Comparison of ENCODE assay signal across 33 cellular contexts in genomic region chr2:44566059-44566458, GRCh38.
"Had no signal": no experiment of that assay in that cellular context is flagged by ENCODE, and none has a peak within 500 bp of the region (broad histone marks: within the 10 kb centered on the region; RNA-seq: fewer than 3 reads in every experiment).

No MANE protein-coding gene starts in this region.

- H3K4me3 Mint-ChIP-seq: activated B cell treated with CpG ODN at 0.5 μM for 24 hours; activated CD4-positive, alpha-beta memory T cell treated with anti-CD3 and anti-CD28 coated beads for 36 hours; activated naive CD4-positive, alpha-beta T cell treated with anti-CD3 and anti-CD28 coated beads, Interleukin-2, amount 10 ng/mL, durations not matched to agents 7 days and 5 days; activated naive CD8-positive, alpha-beta T cell; activated naive CD8-positive, alpha-beta T cell treated with anti-CD3 and anti-CD28 coated beads, Interleukin-2, amount 50 U/mL, for 24 hours; brain; T-helper 1 cell treated with Interleukin-12 subunit alpha and Interleukin-12 subunit beta and Interleukin-4 antibody, amounts not matched to agents 30 μg/mL and 1 μg/mL, for 36 hours; T-helper 2 cell treated with Interferon-gamma antibody and Interleukin-4, amounts not matched to agents 5 μg/mL and 100 μg/mL, for 36 hours had no signal

- DNase-seq: activated B cell treated with CpG ODN at 0.5 μM for 24 hours; activated CD4-positive, alpha-beta memory T cell treated with anti-CD3 and anti-CD28 coated beads for 36 hours; activated CD4-positive, alpha-beta T cell treated with anti-CD3 and anti-CD28 coated beads for 4 hours; activated CD4-positive, alpha-beta T cell treated with anti-CD3 and anti-CD28 coated beads, Interleukin-2, amount 50 U/mL, for 1 hour; activated CD4-positive, CD25-positive, alpha-beta regulatory T cell treated with anti-CD3 and anti-CD28 coated beads, Interleukin-2, amount 50 U/mL, for 72 hours; activated CD8-positive, alpha-beta memory T cell treated with anti-CD3 and anti-CD28 coated beads, Interleukin-2, amount 50 U/mL, for 4 hours; activated effector memory CD4-positive, alpha-beta T cell treated with Interleukin-2 at 50 U/mL for 16 hours; activated naive CD4-positive, alpha-beta T cell treated with anti-CD3 and anti-CD28 coated beads, Interleukin-2, amount 10 ng/mL, durations not matched to agents 7 days and 5 days; activated naive CD8-positive, alpha-beta T cell treated with anti-CD3 and anti-CD28 coated beads, Interleukin-2, amount 50 U/mL, for 24 hours; activated T-cell treated with anti-CD3 and anti-CD28 coated beads, Interleukin-2, amount 50 U/mL, for 48 hours; anterior cingulate cortex; central memory CD4-positive, alpha-beta T cell; Kasumi-1; KG1; MG63; NCI-H1048; NCI-H1105 treated with DMSO at 0.1 percent for 48 hours; NCI-H1436; NCI-H187; NCI-H2029 treated with DMSO at 0.1 percent for 48 hours; NCI-H2107; NCI-H510A treated with DMSO at 0.1 percent for 48 hours; NCI-H526 treated with DMSO at 0.1 percent for 48 hours; NCI-H82; NK-92 treated with Interleukin-12 subunit alpha and Interleukin-12 subunit beta, amount 100 ng/mL, for 24 hours; PC-9; SIG-M5 had no signal

- H3K9me3 ChIP-seq: MG63 had no signal

- H3K27ac ChIP-seq: PC-9, RWPE1, VCaP had no signal

- H3K27me3 Mint-ChIP-seq: activated B cell treated with CpG ODN at 0.5 μM for 24 hours; activated CD4-positive, alpha-beta memory T cell treated with anti-CD3 and anti-CD28 coated beads for 36 hours; activated naive CD4-positive, alpha-beta T cell treated with anti-CD3 and anti-CD28 coated beads, Interleukin-2, amount 10 ng/mL, durations not matched to agents 7 days and 5 days; activated naive CD8-positive, alpha-beta T cell; activated naive CD8-positive, alpha-beta T cell treated with anti-CD3 and anti-CD28 coated beads, Interleukin-2, amount 50 U/mL, for 24 hours; brain had no signal

- H3K27ac Mint-ChIP-seq: activated B cell treated with CpG ODN at 0.5 μM for 24 hours; activated CD4-positive, alpha-beta memory T cell treated with anti-CD3 and anti-CD28 coated beads for 36 hours; activated naive CD4-positive, alpha-beta T cell treated with anti-CD3 and anti-CD28 coated beads, Interleukin-2, amount 10 ng/mL, durations not matched to agents 7 days and 5 days; activated naive CD8-positive, alpha-beta T cell; activated naive CD8-positive, alpha-beta T cell treated with anti-CD3 and anti-CD28 coated beads, Interleukin-2, amount 50 U/mL, for 24 hours; brain; T-helper 1 cell treated with Interleukin-12 subunit alpha and Interleukin-12 subunit beta and Interleukin-4 antibody, amounts not matched to agents 30 μg/mL and 1 μg/mL, for 36 hours; T-helper 2 cell treated with Interferon-gamma antibody and Interleukin-4, amounts not matched to agents 5 μg/mL and 100 μg/mL, for 36 hours had no signal

- H2AFZ ChIP-seq: PC-9 had no signal

- H3K4me2 ChIP-seq: PC-9 had no signal

- H3K9me3 Mint-ChIP-seq: activated B cell treated with CpG ODN at 0.5 μM for 24 hours; activated CD4-positive, alpha-beta memory T cell treated with anti-CD3 and anti-CD28 coated beads for 36 hours; activated naive CD4-positive, alpha-beta T cell treated with anti-CD3 and anti-CD28 coated beads, Interleukin-2, amount 10 ng/mL, durations not matched to agents 7 days and 5 days; activated naive CD8-positive, alpha-beta T cell treated with anti-CD3 and anti-CD28 coated beads, Interleukin-2, amount 50 U/mL, for 24 hours; brain; T-helper 1 cell treated with Interleukin-12 subunit alpha and Interleukin-12 subunit beta and Interleukin-4 antibody, amounts not matched to agents 30 μg/mL and 1 μg/mL, for 36 hours; T-helper 2 cell treated with Interferon-gamma antibody and Interleukin-4, amounts not matched to agents 5 μg/mL and 100 μg/mL, for 36 hours had no signal

- H3K4me1 Mint-ChIP-seq: activated B cell treated with CpG ODN at 0.5 μM for 24 hours had no signal

- H3K27me3 ChIP-seq: MG63 had no signal

- H3K36me3 ChIP-seq: MG63 had no signal

- H3K36me3 Mint-ChIP-seq: activated naive CD4-positive, alpha-beta T cell treated with anti-CD3 and anti-CD28 coated beads, Interleukin-2, amount 10 ng/mL, durations not matched to agents 7 days and 5 days; brain had no signal

- H3K4me3 ChIP-seq: MG63, PC-9 had no signal
